Comparison of ENCODE assay signal across 1 cellular context in genomic region chrX:106742193-106742592, GRCh38.
TF ChIP-seq lines count a peak whose summit lies in the region.

No MANE protein-coding gene starts in this region.

TF ChIP-seq in HepG2, 621 proteins besides CTCF, POLR2A, EP300 and RAD21:
- TF ChIP-seq MLXIP (CRISPR knock-in tag; IDR thresholded peaks at IDR 0.05; ENCODE audit: borderline replicate concordance) (no peak), ZBTB3 (CRISPR knock-in tag; IDR thresholded peaks at IDR 0.05; ENCODE audit: borderline replicate concordance, low read depth) (no peak)
